ENCODE assay signal across 8 cellular contexts in the genomic region with DNA sequence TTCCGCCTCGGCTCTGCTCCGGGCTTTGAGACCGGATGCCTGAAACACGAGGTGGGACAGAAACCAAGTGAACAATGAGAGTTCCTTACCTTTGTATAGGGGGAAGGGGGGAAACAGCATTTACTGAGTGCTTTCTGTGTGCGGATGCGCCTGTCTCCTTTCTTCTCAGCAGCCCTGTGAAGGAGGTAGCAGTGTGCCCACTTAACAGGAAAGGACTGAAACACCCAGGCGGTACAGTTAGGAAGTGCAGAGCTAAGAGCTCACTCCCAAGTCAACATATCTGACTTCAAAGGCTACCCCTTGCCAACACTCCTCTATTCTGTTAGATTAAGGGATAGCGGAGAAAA. TPM values are rescaled to one million over a fixed set of nuclear protein-coding genes. Genes with fewer than 3 reads are reported as not detected.
A peak's percentile ranks its signal among the peaks of the same experiment; 100 is the strongest.
DNase-seq lines count a peak whose midpoint lies in the region; ATAC-seq and TF ChIP-seq lines count a peak whose summit lies in the region.

No MANE protein-coding gene starts in this region.

- peaks cover 8% of the 10 kb centered on the region for H3K36me3 Mint-ChIP-seq in activated CD8-positive, alpha-beta memory T cell treated with anti-CD3 and anti-CD28 coated beads, Interleukin-2, amount 10 ng/mL, durations not matched to agents 7 days and 5 days
- no peaks in the 10 kb centered on the region for H3K36me3 Mint-ChIP-seq in T-helper 17 cell (ENCODE audit: low read depth)

- H3K4me1 ChIP-seq in HAP-1 (peaks cover 3% of the 10 kb centered on the region; the same call in 1 of the 2 replicates), mucosa of descending colon (ENCODE audit: low read depth) (no peaks in the 10 kb centered on the region)

- H3K27ac Mint-ChIP-seq in activated CD8-positive, alpha-beta memory T cell treated with anti-CD3 and anti-CD28 coated beads, Interleukin-2, amount 10 ng/mL, durations not matched to agents 7 days and 5 days: peak overlapping the region; percentile 92
- peak overlapping the region; percentile 86 for H3K27ac Mint-ChIP-seq in T-helper 17 cell

- peak; percentile 65 for ATAC-seq in activated CD8-positive, alpha-beta memory T cell treated with anti-CD3 and anti-CD28 coated beads, Interleukin-2, amount 10 ng/mL, durations not matched to agents 7 days and 5 days
- ATAC-seq in T-helper 17 cell (peak; percentile 70), mucosa of descending colon (peak; percentile 75)

- H3K9me3 ChIP-seq in HAP-1: no peaks in the 10 kb centered on the region
- H3K9me3 ChIP-seq in MG63: no peaks in the 10 kb centered on the region
- H3K9me3 ChIP-seq in T-helper 17 cell (ENCODE audit: control insufficient read depth, low read length, poor library complexity, severe bottlenecking): no peaks in the 10 kb centered on the region
- H3K9me3 ChIP-seq in mucosa of descending colon: no peaks in the 10 kb centered on the region

- peak overlapping the region; percentile 84 for H3K4me3 Mint-ChIP-seq in activated CD8-positive, alpha-beta memory T cell treated with anti-CD3 and anti-CD28 coated beads, Interleukin-2, amount 10 ng/mL, durations not matched to agents 7 days and 5 days
- peak overlapping the region; percentile 95 for H3K4me3 Mint-ChIP-seq in T-helper 17 cell

- CTCF ChIA-PET in activated CD8-positive, alpha-beta memory T cell treated with anti-CD3 and anti-CD28 coated beads, Interleukin-2, amount 10 ng/mL, durations not matched to agents 7 days and 5 days (lab: Charles Lee): interaction anchor here (0.9 to 2.3 kb wide), 8 partner anchors 11 to 238 kb away, joined by 3 to 10 read pairs (median 6); a partner anchor contains a TSS

- in situ Hi-C loops in HAP-1 (cut with MboI; ENCODE audit: low sequenced_read_pairs): no loop called here

- no peak for TF ChIP-seq CTCF in mucosa of descending colon (IDR thresholded peaks at IDR 0.05)

- H3K36me3 ChIP-seq in HAP-1 (replicated peaks): no peaks in the 10 kb centered on the region
- no peaks in the 10 kb centered on the region for H3K36me3 ChIP-seq in MG63
- H3K36me3 ChIP-seq in mucosa of descending colon (ENCODE audit: low read depth): no peaks in the 10 kb centered on the region

- H3K4me1 Mint-ChIP-seq in activated CD8-positive, alpha-beta memory T cell treated with anti-CD3 and anti-CD28 coated beads, Interleukin-2, amount 10 ng/mL, durations not matched to agents 7 days and 5 days: peaks cover 33% of the 10 kb centered on the region
- peaks cover 13% of the 10 kb centered on the region for H3K4me1 Mint-ChIP-seq in T-helper 17 cell

- H3K27me3 ChIP-seq in HAP-1 (ENCODE audit: low read depth) (no peaks in the 10 kb centered on the region), MG63 (no peaks in the 10 kb centered on the region)

- peak overlapping the region; percentile 49 for H3K4me3 ChIP-seq in HAP-1
- peak overlapping the region; percentile 42 for H3K4me3 ChIP-seq in MG63
- no peak overlapping the region for H3K4me3 ChIP-seq in mucosa of descending colon

- intact Hi-C loops in mucosa of descending colon (cut with DNase I, micrococcal nuclease): no loop called here

- DNase-seq in activated CD8-positive, alpha-beta memory T cell treated with anti-CD3 and anti-CD28 coated beads, Interleukin-2, amount 10 ng/mL, durations not matched to agents 7 days and 5 days: peak; percentile 58
- DNase-seq in activated CD8-positive, alpha-beta memory T cell treated with anti-CD3 and anti-CD28 coated beads, Interleukin-2, amount 50 U/mL, for 48 hours: no peak
- peak; percentile 43 to 54 for DNase-seq in HAP-1 (ENCODE audit: low spot score in 2 of 2)
- no peak for DNase-seq in MG63
- peak in 1 of 3 donors; percentile 9 for DNase-seq in T-helper 17 cell
- peak; percentile 29 for DNase-seq in epidermal melanocyte (ENCODE audit: insufficient read length, low spot score)
- DNase-seq in mucosa of descending colon: peak in 1 of 3 donors; percentile 10
- DNase-seq in D341Med (ENCODE audit: low spot score): no peak

- no peaks in the 10 kb centered on the region for H3K27me3 Mint-ChIP-seq in activated CD8-positive, alpha-beta memory T cell treated with anti-CD3 and anti-CD28 coated beads, Interleukin-2, amount 10 ng/mL, durations not matched to agents 7 days and 5 days
- no peaks in the 10 kb centered on the region for H3K27me3 Mint-ChIP-seq in T-helper 17 cell

- no peaks in the 10 kb centered on the region for H3K9me3 Mint-ChIP-seq in activated CD8-positive, alpha-beta memory T cell treated with anti-CD3 and anti-CD28 coated beads, Interleukin-2, amount 10 ng/mL, durations not matched to agents 7 days and 5 days (ENCODE audit: low read depth)

RNA-seq across cellular contexts. Expression of a gene that starts 43.1 kb away (rescaled TPM):
- 10 to 100 TPM in 1 of 2 experiments, 1 to 10 TPM in 1; 9.3 to 10.5 TPM for total RNA-seq in activated CD8-positive, alpha-beta memory T cell treated with anti-CD3 and anti-CD28 coated beads, Interleukin-2, amount 10 ng/mL, durations not matched to agents 7 days and 5 days
- 8.6 and 44.0 TPM in 2 replicates for total RNA-seq in MG63 (2014; rRNA removed; shearing (Covaris generic); ENCODE audit: low replicate concordance)
- total RNA-seq in T-helper 17 cell: 1 to 10 TPM; 7.2 TPM
- 1 to 10 TPM in 2 of 3 donors, under 1 TPM in 1; 0.49 to 4.4 (median 2.2) TPM for total RNA-seq in mucosa of descending colon

Comparison
In these comparisons a context has a peak if more than half of its experiments do, and no peak if none do; other contexts are left out.
1. DNase-seq: peak in activated CD8-positive, alpha-beta memory T cell treated with anti-CD3 and anti-CD28 coated beads, Interleukin-2, amount 10 ng/mL, durations not matched to agents 7 days and 5 days (single experiment), HAP-1 (2 of 2) and epidermal melanocyte (single experiment); none in activated CD8-positive, alpha-beta memory T cell treated with anti-CD3 and anti-CD28 coated beads, Interleukin-2, amount 50 U/mL, for 48 hours (single experiment), MG63 (single experiment) and D341Med (single experiment).
2. Peak in every context shown above with its lines, with median percentiles within 50 percentile points of each other: ATAC-seq.